Comparison of ENCODE assay signal across 8 cellular contexts in the genomic region with DNA sequence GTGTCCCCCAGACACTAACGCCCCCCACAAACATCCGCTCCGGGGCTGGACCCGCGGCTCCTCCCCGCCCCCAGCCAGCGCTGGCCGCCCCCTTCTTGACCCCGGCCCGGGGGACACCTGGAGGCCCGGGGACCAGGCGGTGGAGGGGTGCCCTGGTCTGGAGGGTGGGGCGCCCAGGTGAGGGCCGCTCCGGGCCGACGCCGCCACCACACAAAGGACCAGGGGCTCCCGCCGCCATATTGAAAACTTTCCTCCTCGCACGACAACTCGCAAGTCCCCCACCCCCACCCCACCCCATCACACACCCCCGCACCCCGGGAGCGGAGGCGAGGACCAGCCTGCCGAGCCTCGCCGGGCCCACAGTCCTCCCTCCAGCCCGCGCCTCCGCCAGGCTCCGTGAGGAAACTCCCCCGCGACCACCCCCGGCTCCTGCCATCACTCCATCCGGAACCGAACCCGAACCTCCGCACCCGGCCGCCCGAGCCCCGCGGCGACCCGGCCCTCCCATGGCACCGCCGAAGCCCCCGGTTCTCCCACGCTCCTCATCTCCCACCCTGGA. TPM values are rescaled to one million over a fixed set of nuclear protein-coding genes. Genes with fewer than 3 reads are reported as not detected.
DNase-seq lines count a peak whose midpoint lies in the region; ATAC-seq and TF ChIP-seq lines count a peak whose summit lies in the region.

No MANE protein-coding gene starts in this region.

- no peak for TF ChIP-seq POLR2A in NB4 (IDR thresholded peaks at IDR 0.05; ENCODE audit: extremely low read depth, insufficient read length)

- peaks cover 0 to 2% (median 0%) of the 10 kb centered on the region in 11 donors for H3K9me3 Mint-ChIP-seq in naive thymus-derived CD4-positive, alpha-beta T cell

- peaks cover 0 to 9% (median 0%) of the 10 kb centered on the region in 5 donors for H3K27me3 Mint-ChIP-seq in naive thymus-derived CD4-positive, alpha-beta T cell

- peaks cover 41 to 71% (median 63%) of the 10 kb centered on the region in 7 donors for H3K4me1 Mint-ChIP-seq in naive thymus-derived CD4-positive, alpha-beta T cell

- DNase-seq in DMS79 (lab: John Stamatoyannopoulos, UW) (peak; percentile 39), NB4 (ENCODE audit: low read depth) (peak; percentile 78), activated T-cell treated with anti-CD3 and anti-CD28 coated beads for 4 hours (peak; percentile 58), substantia nigra (lab: John Stamatoyannopoulos, UW) (peak in 12 of 49 donors; percentile 3 to 75 (median 24))
- peak; percentile 10 to 65 (median 34) for DNase-seq in naive thymus-derived CD4-positive, alpha-beta T cell

- POLR2A ChIA-PET in naive thymus-derived CD4-positive, alpha-beta T cell (lab: Charles Lee), result interaction anchor here (0.7 kb wide), 1 partner anchor 81 kb away, joined by 5 read pairs; the partner anchor contains the start of gene RABIF

- H3K4me1 ChIP-seq in naive thymus-derived CD4-positive, alpha-beta T cell (ENCODE audit: control insufficient read depth in 2 of 2, insufficient read depth in 2 of 2, low read length in 2 of 2), result peaks cover 19 to 24% of the 10 kb centered on the region in 2 donors

- H3K27ac Mint-ChIP-seq in naive thymus-derived CD4-positive, alpha-beta T cell, result peak overlapping the region in 5 of 9 donors; percentile 66 to 89 (median 81)

- intact Hi-C loops in naive thymus-derived CD4-positive, alpha-beta T cell (cut with micrococcal nuclease), result loop anchor here (2.0 to 10.0 kb wide), 7 partner anchors 27 to 517 kb away; partner anchors contain the start of genes BTG2 (in 1 of the 2), PPP1R12B (in 1 of the 2) and UBE2T (in 1 of the 2)

- peaks cover 0 to 11% (median 0%) of the 10 kb centered on the region in 3 experiments for H3K36me3 ChIP-seq in naive thymus-derived CD4-positive, alpha-beta T cell (ENCODE audit: control insufficient read depth in 2 of 3, insufficient read depth in 3 of 3, low read length in 3 of 3)

- H3K27ac ChIP-seq in naive thymus-derived CD4-positive, alpha-beta T cell (ENCODE audit: low read depth, low read length), result peak overlapping the region; percentile 72
- peak overlapping the region; percentile 62 for H3K27ac ChIP-seq in substantia nigra (ENCODE audit: low read depth, low read length, poor library complexity, severe bottlenecking)

- peak; percentile 28 for ATAC-seq in esophagus mucosa
- ATAC-seq in naive thymus-derived CD4-positive, alpha-beta T cell, result peak; percentile 41
- no peak for ATAC-seq in GM18519 (IDR thresholded peaks at IDR 0.05; ENCODE audit: low FRiP score, unreplicated experiment)
- no peak for ATAC-seq in GM21717 (IDR thresholded peaks at IDR 0.05; ENCODE audit: unreplicated experiment)

- CTCF ChIA-PET in naive thymus-derived CD4-positive, alpha-beta T cell (lab: Charles Lee), result no interaction called here

- H3K9me3 ChIP-seq in naive thymus-derived CD4-positive, alpha-beta T cell (ENCODE audit: control insufficient read depth in 2 of 3, low read length in 3 of 3), result no peaks in the 10 kb centered on the region

- peak overlapping the region; percentile 81 to 94 (median 90) for H3K4me3 Mint-ChIP-seq in naive thymus-derived CD4-positive, alpha-beta T cell

- peak overlapping the region; percentile 83 for H3K4me3 ChIP-seq in NB4 (ENCODE audit: low read depth, low read length)
- peak overlapping the region; percentile 79 for H3K4me3 ChIP-seq in naive thymus-derived CD4-positive, alpha-beta T cell (ENCODE audit: low read length)

- no peak for TF ChIP-seq CTCF in NB4 (IDR thresholded peaks at IDR 0.05; ENCODE audit: low read depth, low read length)

- H3K27me3 ChIP-seq in naive thymus-derived CD4-positive, alpha-beta T cell (ENCODE audit: control insufficient read depth in 2 of 2, insufficient read depth in 2 of 2, low read length in 2 of 2), result no peaks in the 10 kb centered on the region

- peaks cover 0 to 11% (median 0%) of the 10 kb centered on the region in 5 donors for H3K36me3 Mint-ChIP-seq in naive thymus-derived CD4-positive, alpha-beta T cell

RNA-seq across cellular contexts. Expression of gene KDM5B, which starts 0.8 kb away (rescaled TPM):
- total RNA-seq in esophagus mucosa, result 67.4 TPM
- 100 to 1,000 TPM in 1 of 5 experiments, 10 to 100 TPM in 4; 55.2 to 105 (median 70.1) TPM for total RNA-seq in naive thymus-derived CD4-positive, alpha-beta T cell
- 10 to 100 TPM; 16.1 to 18.3 TPM for polyA plus RNA-seq in naive thymus-derived CD4-positive, alpha-beta T cell

RNA-seq across cellular contexts. Expression of gene PCAT6, which starts 3.3 kb away (rescaled TPM):
- total RNA-seq in esophagus mucosa, result 5.8 TPM
- 1 to 10 TPM in 2 of 5 experiments, under 1 TPM in 2, not detected in 1; 0.70 to 1.5 (median 0.94) TPM for total RNA-seq in naive thymus-derived CD4-positive, alpha-beta T cell
- polyA plus RNA-seq in naive thymus-derived CD4-positive, alpha-beta T cell, result not detected

Comparison
In these comparisons a context has a peak if more than half of its experiments do, and no peak if none do; other contexts are left out.
1. ATAC-seq: peak in esophagus mucosa (single experiment) and naive thymus-derived CD4-positive, alpha-beta T cell (single experiment); none in GM18519 (single experiment) and GM21717 (single experiment).